In the genomic region with DNA sequence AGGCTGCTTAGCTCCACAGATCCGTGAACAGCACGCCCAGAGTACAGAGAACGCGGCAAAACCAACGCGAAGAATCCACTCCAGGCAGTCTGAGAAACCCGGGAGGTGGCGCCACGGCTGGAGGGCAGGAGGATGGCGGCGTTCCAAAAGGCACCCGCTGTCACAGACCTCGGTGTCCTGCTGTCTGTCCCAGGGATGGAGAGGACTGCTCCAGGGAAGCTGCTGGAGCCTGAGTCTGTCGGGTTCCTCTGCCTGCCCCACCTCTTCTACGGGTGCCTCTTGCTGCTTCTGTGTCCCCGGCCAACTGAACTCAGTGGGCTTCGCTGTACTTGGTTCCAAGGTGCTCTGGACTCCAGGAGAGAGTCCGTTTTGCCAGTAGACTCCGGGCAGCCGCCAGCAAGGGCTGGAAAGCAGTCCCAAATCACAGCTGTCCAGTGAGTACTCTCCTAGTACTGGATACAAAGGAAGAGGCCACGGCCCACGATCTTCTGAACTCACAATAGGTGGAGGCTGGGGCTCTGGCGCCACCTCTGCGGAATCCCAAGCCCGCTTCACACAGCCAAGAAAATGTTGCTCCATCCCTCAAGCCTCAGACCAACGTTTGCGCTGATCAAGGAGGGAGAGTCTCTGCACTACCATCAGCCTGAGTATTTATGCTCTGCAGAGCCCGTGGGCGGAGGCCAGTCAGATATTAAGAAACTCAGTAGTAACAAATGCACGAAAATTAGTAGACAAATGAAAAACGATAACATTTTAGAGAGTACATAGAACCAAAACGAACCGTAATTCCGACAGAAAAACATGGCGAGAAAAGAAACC, we compare ENCODE assay signal across 8 cellular contexts. TPM values are rescaled to one million over a fixed set of nuclear protein-coding genes. Genes with fewer than 3 reads are reported as not detected.
DNase-seq lines count a peak whose midpoint lies in the region; ATAC-seq lines count a peak whose summit lies in the region.

No MANE protein-coding gene starts in this region.

- H3K9me3 ChIP-seq in HAP-1 (no peaks in the 10 kb centered on the region), mesenchymal stem cell (ENCODE audit: control insufficient read depth, low read length) (no peaks in the 10 kb centered on the region)

- H4K91ac ChIP-seq in mesenchymal stem cell (ENCODE audit: low read length), result no peak overlapping the region

- H2BK5ac ChIP-seq in mesenchymal stem cell (ENCODE audit: low read depth, low read length, poor library complexity, severe bottlenecking), result no peak overlapping the region

- peak overlapping the region; percentile 7 to 51 for H2BK12ac ChIP-seq in mesenchymal stem cell (ENCODE audit: low read length in 2 of 2)

- WGBS in mesenchymal stem cell, result 14% methylated on average over 33 of the region's 35 CpGs

- peak overlapping the region; percentile 79 for H3K27ac ChIP-seq in mesenchymal stem cell (ENCODE audit: low read length, poor library complexity, severe bottlenecking)

- ATAC-seq in GM18861 (IDR thresholded peaks at IDR 0.05; ENCODE audit: unreplicated experiment), result no peak

- H2BK15ac ChIP-seq in mesenchymal stem cell (ENCODE audit: low read depth, poor library complexity, severe bottlenecking), result peak overlapping the region; percentile 97

- H3K79me1 ChIP-seq in mesenchymal stem cell (replicated peaks; ENCODE audit: low read length, poor library complexity, severe bottlenecking), result peaks cover 18% of the 10 kb centered on the region

- H3K36me3 ChIP-seq in HAP-1 (replicated peaks), result no peaks in the 10 kb centered on the region
- peaks cover 0 to under 1% of the 10 kb centered on the region in 2 experiments for H3K36me3 ChIP-seq in mesenchymal stem cell (ENCODE audit: control insufficient read depth in 1 of 2, insufficient read depth in 2 of 2, low read depth in 1 of 2, low read length in 2 of 2)

- H2BK120ac ChIP-seq in mesenchymal stem cell (ENCODE audit: low read depth, low read length), result peak overlapping the region; percentile 80

- peak overlapping the region; percentile 67 to 95 for H3K18ac ChIP-seq in mesenchymal stem cell (ENCODE audit: low read depth in 1 of 2, low read length in 2 of 2)

- peaks cover 11% of the 10 kb centered on the region for H3K4me1 ChIP-seq in HAP-1
- H3K4me1 ChIP-seq in mesenchymal stem cell (ENCODE audit: control insufficient read depth, insufficient read depth, low read depth, low read length), result peaks cover 10% of the 10 kb centered on the region

- peak overlapping the region in 1 of 2 experiments; percentile 26 for H3K14ac ChIP-seq in mesenchymal stem cell (ENCODE audit: low read length in 2 of 2)

- no peaks in the 10 kb centered on the region for H3K27me3 ChIP-seq in HAP-1 (ENCODE audit: low read depth)
- H3K27me3 ChIP-seq in mesenchymal stem cell (ENCODE audit: control insufficient read depth in 1 of 2, insufficient read depth in 1 of 2, low read length in 2 of 2), result no peaks in the 10 kb centered on the region

- peak overlapping the region in 1 of 2 experiments; percentile 2 for H3K23ac ChIP-seq in mesenchymal stem cell (ENCODE audit: low read length in 2 of 2)

- H3K4ac ChIP-seq in mesenchymal stem cell (ENCODE audit: low read depth in 1 of 2, low read length in 2 of 2), result peak overlapping the region; percentile 72 to 82

- in situ Hi-C loops in HAP-1 (cut with MboI; ENCODE audit: low sequenced_read_pairs), result no loop called here

- peak overlapping the region; percentile 85 for H3K4me2 ChIP-seq in mesenchymal stem cell (ENCODE audit: low read length, poor library complexity, severe bottlenecking)

- no peak overlapping the region for H2AK5ac ChIP-seq in mesenchymal stem cell (ENCODE audit: low read length, severe bottlenecking)

- H3K4me3 ChIP-seq in HAP-1 (peak overlapping the region; percentile 42), mesenchymal stem cell (ENCODE audit: insufficient read depth in 1 of 2, low read depth in 1 of 2, low read length in 2 of 2) (peak overlapping the region; percentile 56 to 89)

- DNase-seq in COLO668 (lab: John Stamatoyannopoulos, UW; ENCODE audit: unreplicated experiment) (peak; percentile 85), HAP-1 (ENCODE audit: low spot score in 2 of 2) (peak; percentile 83 to 84), NCI-H2196 treated with DMSO at 0.1 percent for 48 hours (lab: John Stamatoyannopoulos, UW; ENCODE audit: unreplicated experiment) (peak; percentile 66), dermis microvascular lymphatic vessel endothelial cell (ENCODE audit: low read depth in 2 of 2) (peak; percentile 54 to 86), mesenchymal stem cell (peak; percentile 87)
- DNase-seq in activated CD4-positive, alpha-beta T cell treated with anti-CD3 and anti-CD28 coated beads for 1 hour, result peak; percentile 57
- DNase-seq in stimulated activated naive CD4-positive, alpha-beta T cell (lab: John Stamatoyannopoulos, UW), result peak; percentile 51 to 75 (median 60)

- peak overlapping the region; percentile 99 for H3K9ac ChIP-seq in mesenchymal stem cell (ENCODE audit: low read length)

- peak overlapping the region; percentile 33 for H2AFZ ChIP-seq in mesenchymal stem cell (ENCODE audit: low read depth, low read length)

- peak overlapping the region; percentile 95 for H4K8ac ChIP-seq in mesenchymal stem cell (ENCODE audit: low read length)

RNA-seq across cellular contexts. Expression of gene ANXA2R, which starts 0.4 kb away (rescaled TPM):
- total RNA-seq in dermis microvascular lymphatic vessel endothelial cell, result 6.0 and 9.6 TPM in 2 replicates
- 1.8 TPM for polyA plus RNA-seq in mesenchymal stem cell (2013, experiment 1 of 2)
- 1.8 TPM for polyA plus RNA-seq in mesenchymal stem cell (2013, experiment 2 of 2)
